In genomic region chr13:95154441-95154886, GRCh38 we compare ENCODE assay signal across 15 cellular contexts.
DNase-seq lines count a peak whose midpoint lies in the region; ATAC-seq, FAIRE-seq and TF ChIP-seq lines count a peak whose summit lies in the region.
"Had no signal": no experiment of that assay in that cellular context is flagged by ENCODE, and none has a peak within 500 bp of the region (broad histone marks: within the 10 kb centered on the region; RNA-seq: fewer than 3 reads in every experiment).

No MANE protein-coding gene starts in this region.

- H3K4me2 ChIP-seq in astrocyte (ENCODE audit: low read length), result no peak overlapping the region

- no peaks in the 10 kb centered on the region for H3K9me3 Mint-ChIP-seq in astrocyte (ENCODE audit: unreplicated experiment)

- no peak for FAIRE-seq in astrocyte (lab: Jason Lieb, UNC)

- no peak overlapping the region for H3K4me3 ChIP-seq in astrocyte (ENCODE audit: insufficient read depth, low read depth, low read length)
- H3K4me3 ChIP-seq in effector memory CD4-positive, alpha-beta T cell (ENCODE audit: insufficient read depth, low read depth, low read length, poor library complexity, severe bottlenecking), result no peak overlapping the region
- no peak overlapping the region for H3K4me3 ChIP-seq in H7 (ENCODE audit: insufficient read depth, low read depth, low read length)
- H3K4me3 ChIP-seq: cardiac muscle cell had no signal

- intact Hi-C loops in left colon (cut with DNase I, micrococcal nuclease), result no loop called here

- H3K27ac ChIP-seq in astrocyte (ENCODE audit: low read depth, low read length), result no peak overlapping the region
- H3K27ac ChIP-seq in effector memory CD4-positive, alpha-beta T cell (ENCODE audit: insufficient read depth, low read length, poor library complexity, severe bottlenecking), result no peak overlapping the region
- H3K27ac ChIP-seq: C4-2B, cardiac muscle cell had no signal

- no peak overlapping the region for H3K9ac ChIP-seq in astrocyte (ENCODE audit: low read length)

- no peak overlapping the region for H3K4me3 Mint-ChIP-seq in astrocyte (ENCODE audit: unreplicated experiment)
- H3K4me3 Mint-ChIP-seq: activated CD4-positive, alpha-beta T cell treated with anti-CD3 and anti-CD28 coated beads for 36 hours had no signal

- H3K27me3 Mint-ChIP-seq in astrocyte (ENCODE audit: low read depth, unreplicated experiment), result no peaks in the 10 kb centered on the region
- H3K27me3 Mint-ChIP-seq: activated CD4-positive, alpha-beta T cell treated with anti-CD3 and anti-CD28 coated beads for 36 hours had no signal

- H2AFZ ChIP-seq in astrocyte (ENCODE audit: low read depth, low read length), result peak overlapping the region; percentile 9

- DNase-seq in DMS153 treated with DMSO at 0.1 percent for 48 hours (lab: John Stamatoyannopoulos, UW; ENCODE audit: unreplicated experiment) (peak; percentile 83), NCI-H2081 (lab: John Stamatoyannopoulos, UW) (peak; percentile 37 to 85), astrocyte (ENCODE audit: low read depth) (peak; percentile 14), left colon (no peak), H7 (no peak)
- DNase-seq in activated T-cell treated with anti-CD3 and anti-CD28 coated beads, Interleukin-2, amount 50 U/mL, for 1 hour, result no peak
- no peak for DNase-seq in effector memory CD4-positive, alpha-beta T cell
- DNase-seq: activated CD4-positive, alpha-beta T cell treated with anti-CD3 and anti-CD28 coated beads for 36 hours; activated effector memory CD4-positive, alpha-beta T cell treated with Interleukin-2 at 50 U/mL for 16 hours; retina; stimulated activated CD4-positive, alpha-beta T cell treated with anti-CD3 and anti-CD28 coated beads, Interleukin-4, amount 100 ng/mL, for 4 hours; stimulated activated naive CD8-positive, alpha-beta T cell treated with anti-CD3 and anti-CD28 coated beads, Interleukin-15, Interleukin-2, amounts not matched to agents 100 U/mL and 50 U/mL, for 24 hours had no signal

- no peaks in the 10 kb centered on the region for H3K27me3 ChIP-seq in astrocyte (ENCODE audit: insufficient read depth, low read length)
- no peaks in the 10 kb centered on the region for H3K27me3 ChIP-seq in effector memory CD4-positive, alpha-beta T cell (replicated peaks; ENCODE audit: control insufficient read depth, insufficient read depth, low read length, poor library complexity, severe bottlenecking)
- no peaks in the 10 kb centered on the region for H3K27me3 ChIP-seq in H7 (ENCODE audit: control insufficient read depth, insufficient read depth, low read length)
- H3K27me3 ChIP-seq: cardiac muscle cell had no signal

- no peaks in the 10 kb centered on the region for H3K79me2 ChIP-seq in astrocyte (ENCODE audit: insufficient read depth, low read length)

- ATAC-seq in left colon (peak; percentile 40), HG02970 (IDR thresholded peaks at IDR 0.05; ENCODE audit: low FRiP score, unreplicated experiment) (no peak)
- ATAC-seq: activated CD4-positive, alpha-beta T cell treated with anti-CD3 and anti-CD28 coated beads for 36 hours; stimulated activated naive CD8-positive, alpha-beta T cell treated with anti-CD3 and anti-CD28 coated beads, Interleukin-15, Interleukin-2, amounts not matched to agents 100 U/mL and 50 U/mL, for 24 hours had no signal

- H3K9me3 ChIP-seq in astrocyte (ENCODE audit: insufficient read depth, low read depth, low read length), result no peaks in the 10 kb centered on the region
- no peaks in the 10 kb centered on the region for H3K9me3 ChIP-seq in effector memory CD4-positive, alpha-beta T cell (ENCODE audit: control insufficient read depth, low read length)

- peaks cover 6% of the 10 kb centered on the region for H3K4me1 ChIP-seq in astrocyte (ENCODE audit: insufficient read depth, low read length)
- H3K4me1 ChIP-seq in effector memory CD4-positive, alpha-beta T cell (ENCODE audit: control insufficient read depth, insufficient read depth, low read length, poor library complexity, severe bottlenecking), result no peaks in the 10 kb centered on the region

- no peak for TF ChIP-seq CTCF in astrocyte (IDR thresholded peaks at IDR 0.05; ENCODE audit: insufficient read depth, low read depth, low read length)

- no peak overlapping the region for H3K27ac Mint-ChIP-seq in astrocyte (ENCODE audit: unreplicated experiment)
- H3K27ac Mint-ChIP-seq: activated CD4-positive, alpha-beta T cell treated with anti-CD3 and anti-CD28 coated beads for 36 hours had no signal

- H3K36me3 ChIP-seq in astrocyte (ENCODE audit: insufficient read depth, low read length) (no peaks in the 10 kb centered on the region), H7 (replicated peaks; ENCODE audit: control insufficient read depth, insufficient read depth, low read length) (no peaks in the 10 kb centered on the region)
- no peaks in the 10 kb centered on the region for H3K36me3 ChIP-seq in effector memory CD4-positive, alpha-beta T cell (ENCODE audit: control insufficient read depth, insufficient read depth, low read length)
- H3K36me3 ChIP-seq: cardiac muscle cell had no signal

- peaks cover 2% of the 10 kb centered on the region for H3K36me3 Mint-ChIP-seq in astrocyte (ENCODE audit: low read depth, unreplicated experiment)

- no peaks in the 10 kb centered on the region for H4K20me1 ChIP-seq in astrocyte (ENCODE audit: insufficient read depth, low read length)

- H3K4me1 Mint-ChIP-seq in astrocyte (ENCODE audit: low read depth, unreplicated experiment), result peaks cover 2% of the 10 kb centered on the region

Comparison
In these comparisons a context has a peak if more than half of its experiments do, and no peak if none do; other contexts are left out.
1. DNase-seq: peak in DMS153 treated with DMSO at 0.1 percent for 48 hours (single experiment), NCI-H2081 (2 of 2) and astrocyte (single experiment); none in left colon (0 of 2), activated T-cell treated with anti-CD3 and anti-CD28 coated beads, Interleukin-2, amount 50 U/mL, for 1 hour (single experiment), effector memory CD4-positive, alpha-beta T cell (0 of 3) and H7 (single experiment).